ENCODE assay signal across 14 cellular contexts in genomic region chr2:6224267-6224666, GRCh38.
A peak's percentile ranks its signal among the peaks of the same experiment; 100 is the strongest.
DNase-seq lines count a peak whose midpoint lies in the region; ATAC-seq lines count a peak whose summit lies in the region.
"Had no signal": no experiment of that assay in that cellular context is flagged by ENCODE, and none has a peak within 500 bp of the region (broad histone marks: within the 10 kb centered on the region; RNA-seq: fewer than 3 reads in every experiment).

No MANE protein-coding gene starts in this region.

- H3K79me1 ChIP-seq in neuronal stem cell (ENCODE audit: low read depth, low read length): no peaks in the 10 kb centered on the region

- H3K4me3 ChIP-seq in neuronal stem cell (ENCODE audit: low read length in 2 of 2): no peak overlapping the region
- H3K4me3 ChIP-seq: breast epithelium, right lobe of liver had no signal

- H3K27ac ChIP-seq in neuronal stem cell (replicated peaks; ENCODE audit: low read length): no peak overlapping the region
- H3K27ac ChIP-seq: C4-2B, epithelial cell of prostate, right lobe of liver had no signal

- ATAC-seq in GM18868 (IDR thresholded peaks at IDR 0.05; ENCODE audit: unreplicated experiment) (peak; percentile 94), HG02588 (IDR thresholded peaks at IDR 0.05; ENCODE audit: unreplicated experiment) (peak; percentile 64), HG03469 (IDR thresholded peaks at IDR 0.05; ENCODE audit: unreplicated experiment) (peak; percentile 90), esophagus mucosa (no peak)
- ATAC-seq in stimulated activated naive CD8-positive, alpha-beta T cell treated with anti-CD3 and anti-CD28 coated beads, Interleukin-15, amount 100 ng/mL, for 72 hours: no peak

- H2BK15ac ChIP-seq in neuronal stem cell (ENCODE audit: low read length): no peak overlapping the region

- no peak overlapping the region for H3K4me3 Mint-ChIP-seq in stimulated activated naive CD8-positive, alpha-beta T cell treated with anti-CD3 and anti-CD28 coated beads, Interleukin-15, amount 100 ng/mL, for 72 hours

- WGBS in neuronal stem cell (ENCODE audit: extremely low coverage in 2 of 2, insufficient read length in 2 of 2, insufficient replicate concordance in 1 of 2), 2 donors: no CpG with 5 or more reads among the region's 4 CpGs

- H3K4me1 ChIP-seq in neuronal stem cell (ENCODE audit: control insufficient read depth in 2 of 2, insufficient read depth in 1 of 2, low read depth in 1 of 2, low read length in 2 of 2): peaks cover 1 to 3% of the 10 kb centered on the region in 2 donors
- H3K4me1 ChIP-seq: breast epithelium, right lobe of liver had no signal

- peak overlapping the region; percentile 76 for H2BK120ac ChIP-seq in neuronal stem cell (ENCODE audit: low read depth, low read length)

- no peaks in the 10 kb centered on the region for H3K27me3 ChIP-seq in neuronal stem cell (ENCODE audit: control insufficient read depth in 3 of 3, insufficient read depth in 3 of 3, low read depth in 1 of 3, low read length in 3 of 3)
- H3K27me3 ChIP-seq: breast epithelium, right lobe of liver had no signal

- no peak overlapping the region for H3K14ac ChIP-seq in neuronal stem cell (ENCODE audit: low read length)

- no peak overlapping the region for H2BK5ac ChIP-seq in neuronal stem cell (ENCODE audit: low read length)

- no peak overlapping the region for H3K4ac ChIP-seq in neuronal stem cell (ENCODE audit: low read length)

- DNase-seq in neuronal stem cell (ENCODE audit: low spot score) (no peak), NCI-H526 (lab: John Stamatoyannopoulos, UW) (no peak)
- no peak for DNase-seq in activated CD4-positive, CD25-positive, alpha-beta regulatory T cell (lab: John Stamatoyannopoulos, UW)
- DNase-seq in stimulated activated naive CD8-positive, alpha-beta T cell treated with anti-CD3 and anti-CD28 coated beads, Interleukin-15, amount 100 ng/mL, for 72 hours: no peak
- DNase-seq: GF-D8, NCI-H524 treated with DMSO at 0.1 percent for 48 hours, right lobe of liver had no signal

- no peak overlapping the region for H4K91ac ChIP-seq in neuronal stem cell (ENCODE audit: low read depth, low read length, poor library complexity)

- no peaks in the 10 kb centered on the region for H3K36me3 ChIP-seq in neuronal stem cell (replicated peaks in 1 of 2; ENCODE audit: control insufficient read depth in 2 of 2, insufficient read depth in 2 of 2, low read length in 2 of 2)
- H3K36me3 ChIP-seq: breast epithelium, right lobe of liver had no signal

- no peaks in the 10 kb centered on the region for H3K4me1 Mint-ChIP-seq in stimulated activated naive CD8-positive, alpha-beta T cell treated with anti-CD3 and anti-CD28 coated beads, Interleukin-15, amount 100 ng/mL, for 72 hours

- H3K4me2 ChIP-seq in neuronal stem cell (ENCODE audit: insufficient read depth, low read length, poor library complexity, severe bottlenecking): no peak overlapping the region

- H2AFZ ChIP-seq in neuronal stem cell (ENCODE audit: low read length): peak overlapping the region; percentile 15

- no peak overlapping the region for H2AK5ac ChIP-seq in neuronal stem cell (ENCODE audit: low read depth, low read length)

- H3K9me3 Mint-ChIP-seq in stimulated activated naive CD8-positive, alpha-beta T cell treated with anti-CD3 and anti-CD28 coated beads, Interleukin-15, amount 100 ng/mL, for 72 hours: no peaks in the 10 kb centered on the region

- H3K18ac ChIP-seq in neuronal stem cell (ENCODE audit: low read length): no peak overlapping the region

- no peaks in the 10 kb centered on the region for H3K27me3 Mint-ChIP-seq in stimulated activated naive CD8-positive, alpha-beta T cell treated with anti-CD3 and anti-CD28 coated beads, Interleukin-15, amount 100 ng/mL, for 72 hours

- H4K8ac ChIP-seq in neuronal stem cell (ENCODE audit: low read depth, low read length): no peak overlapping the region

- H3K23ac ChIP-seq in neuronal stem cell (ENCODE audit: low read depth, low read length, poor library complexity): no peak overlapping the region

- no peak overlapping the region for H3K27ac Mint-ChIP-seq in stimulated activated naive CD8-positive, alpha-beta T cell treated with anti-CD3 and anti-CD28 coated beads, Interleukin-15, amount 100 ng/mL, for 72 hours

- peak overlapping the region; percentile 80 for H2BK12ac ChIP-seq in neuronal stem cell (ENCODE audit: low read length)

- no peak overlapping the region for H3K9ac ChIP-seq in neuronal stem cell (ENCODE audit: low read depth, low read length, poor library complexity)

- no peaks in the 10 kb centered on the region for H3K9me3 ChIP-seq in neuronal stem cell (replicated peaks in 1 of 2; ENCODE audit: control insufficient read depth in 2 of 2, insufficient read depth in 1 of 2, low read depth in 1 of 2, low read length in 2 of 2)
- H3K9me3 ChIP-seq: breast epithelium, right lobe of liver had no signal

Comparison
In these comparisons a context has a peak if more than half of its experiments do, and no peak if none do; other contexts are left out.
1. ATAC-seq: peak in GM18868 (single experiment), HG02588 (single experiment) and HG03469 (single experiment); none in esophagus mucosa (single experiment) and stimulated activated naive CD8-positive, alpha-beta T cell treated with anti-CD3 and anti-CD28 coated beads, Interleukin-15, amount 100 ng/mL, for 72 hours (single experiment).